In genomic region chr6:130801368-130801767, GRCh38 we compare ENCODE assay signal across 4 cellular contexts. TPM values are rescaled to one million over a fixed set of nuclear protein-coding genes. Genes with fewer than 3 reads are reported as not detected.
"Had no signal": no experiment of that assay in that cellular context is flagged by ENCODE, and none has a peak within 500 bp of the region (broad histone marks: within the 10 kb centered on the region; RNA-seq: fewer than 3 reads in every experiment).

No MANE protein-coding gene starts in this region.

RNA-seq across cellular contexts. Expression of gene SMLR1, which starts 25.8 kb away (rescaled TPM):
- total RNA-seq: LHCN-M2, M059J, MCF 10A, NCI-H460 had no signal
